In genomic region chr10:99412100-99412499, GRCh38 we compare ENCODE assay signal across 1 cellular context.
TF ChIP-seq lines count a peak whose summit lies in the region.

No MANE protein-coding gene starts in this region.

TF ChIP-seq in HepG2, 621 proteins besides CTCF, POLR2A, EP300 and RAD21 (continued from another document):
- TF ChIP-seq ZFP36L1 (CRISPR knock-in tag; IDR thresholded peaks at IDR 0.05) (no peak), ZNF674 (CRISPR knock-in tag; IDR thresholded peaks at IDR 0.05; ENCODE audit: low read depth) (no peak)
